ENCODE assay signal across 8 cellular contexts in the genomic region with DNA sequence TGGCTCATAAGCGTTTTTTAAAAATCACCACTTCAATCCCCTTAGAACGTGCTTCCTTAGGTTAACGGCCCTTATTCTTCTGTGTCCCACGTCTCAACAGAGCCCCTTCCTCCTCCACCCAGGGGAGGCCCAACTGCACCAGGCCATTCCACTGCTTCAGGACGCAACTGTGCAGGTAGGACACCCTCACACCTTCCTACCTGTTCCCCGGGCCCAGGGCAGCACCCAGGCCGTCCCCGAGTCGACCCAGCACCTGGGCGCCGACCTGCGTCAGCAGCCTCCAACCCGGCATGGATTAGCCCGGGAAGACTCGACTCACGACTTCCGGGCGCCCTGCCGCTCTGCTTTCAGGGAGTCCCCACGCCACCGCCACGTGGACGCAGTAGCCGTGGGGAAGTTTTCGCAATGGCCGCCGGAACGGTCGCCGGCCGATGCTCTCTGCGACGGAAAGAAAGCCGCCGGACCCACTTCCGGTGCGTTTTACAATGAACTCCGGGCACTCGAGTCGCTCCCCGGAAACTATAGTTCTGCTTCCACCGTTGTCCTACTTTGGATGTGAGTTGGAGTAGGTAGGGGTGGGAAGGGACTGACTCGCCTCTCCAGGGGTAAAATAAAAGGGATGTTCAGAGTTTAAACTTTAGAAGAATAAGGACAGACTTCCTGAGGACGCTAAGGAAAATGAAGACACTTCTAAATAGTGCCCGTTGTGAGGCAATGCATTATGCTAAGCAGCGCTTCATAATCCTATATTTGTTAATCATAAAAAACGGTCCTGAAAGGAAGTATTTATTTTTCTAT. TPM values are rescaled to one million over a fixed set of nuclear protein-coding genes. Genes with fewer than 3 reads are reported as not detected.
A peak's percentile ranks its signal among the peaks of the same experiment; 100 is the strongest.
DNase-seq lines count a peak whose midpoint lies in the region; ATAC-seq and TF ChIP-seq lines count a peak whose summit lies in the region.

A gene (minus strand): TSS at position 442 of the 798 bp plus-strand sequence. CDS start 150 bp downstream, at position 292.

- H3K79me2 ChIP-seq in OCI-LY7 (ENCODE audit: insufficient read depth, low read depth, low read length): peaks cover 43% of the 10 kb centered on the region

- peak within 1 kb of the TSS; percentile 60 for H3K27ac ChIP-seq in OCI-LY7 (ENCODE audit: low read depth, low read length, poor library complexity, severe bottlenecking)

- H3K9me2 ChIP-seq in OCI-LY7 (ENCODE audit: insufficient read depth, low read length): no peaks in the 10 kb centered on the region

- DNase-seq in DMS 273 (lab: John Stamatoyannopoulos, UW; ENCODE audit: unreplicated experiment): peak; percentile 99
- peak; percentile 62 for DNase-seq in HuH-7 (ENCODE audit: low spot score)
- DNase-seq in OCI-LY7 (ENCODE audit: low spot score): peak; percentile 92
- DNase-seq in activated T-cell treated with anti-CD3 and anti-CD28 coated beads for 1 hour (ENCODE audit: low read depth): peak; percentile 69
- DNase-seq in epidermal melanocyte (ENCODE audit: insufficient read length, low spot score): peak; percentile 59
- DNase-seq in midbrain (lab: John Stamatoyannopoulos, UW): peak; percentile 91
- peak; percentile 76 to 77 for DNase-seq in stimulated activated CD8-positive, alpha-beta memory T cell treated with anti-CD3 and anti-CD28 coated beads, Interleukin-15, amount 100 ng/mL, for 48 hours (ENCODE audit: low read depth in 2 of 2)

- H3K4me2 ChIP-seq in OCI-LY7 (ENCODE audit: low read length): peak within 1 kb of the TSS; percentile 88

- peak within 1 kb of the TSS; percentile 99 for H3K4me3 ChIP-seq in OCI-LY7 (ENCODE audit: low read depth, low read length, poor library complexity, severe bottlenecking)

- H3K36me3 ChIP-seq in OCI-LY7 (ENCODE audit: insufficient read depth, low read length): peaks cover 35% of the 10 kb centered on the region

- peak within 1 kb of the TSS; percentile 99 for H2AFZ ChIP-seq in OCI-LY7 (ENCODE audit: low read length)

- CTCF ChIA-PET in OCI-LY7 (lab: Charles Lee; ENCODE audit: unreplicated experiment): no interaction called here

- no peaks in the 10 kb centered on the region for H3K9me3 ChIP-seq in OCI-LY7 (ENCODE audit: low read length)

- intact Hi-C loops in OCI-LY7 (cut with micrococcal nuclease; ENCODE audit: unreplicated experiment): loop anchor here (2.0 to 5.0 kb wide), 4 partner anchors 122 to 755 kb away; a partner anchor contains a TSS

- POLR2A ChIA-PET in OCI-LY7 (lab: Charles Lee): no interaction called here

- H3K4me1 ChIP-seq in OCI-LY7 (ENCODE audit: insufficient read depth, low read length, poor library complexity, severe bottlenecking): peaks cover 19% of the 10 kb centered on the region

- BruUV-seq in OCI-LY7 (replicated peaks; lab: Mats Ljungman, UMichigan): no TSS peak

- H4K20me1 ChIP-seq in OCI-LY7 (ENCODE audit: insufficient read depth, low read length): peaks cover 7% of the 10 kb centered on the region; the same call in 1 of the 2 replicates

- no peak for TF ChIP-seq CTCF in OCI-LY7 (conservative IDR thresholded peaks at IDR 0.05; ENCODE audit: low read length)

- peak; percentile 91 for ATAC-seq in GM21526 (IDR thresholded peaks at IDR 0.05; ENCODE audit: low FRiP score, unreplicated experiment)

RNA-seq across cellular contexts. Expression of the gene that starts here (rescaled TPM):
- total RNA-seq in OCI-LY7 (2014; rRNA removed; shearing (Covaris generic)): 121 and 135 TPM in 2 replicates
- 126 and 133 TPM in 2 replicates for total RNA-seq in OCI-LY7 (2022)

Comparison
In these comparisons a context has a peak if more than half of its experiments do, and no peak if none do; other contexts are left out.
1. Peak in every context shown above with its lines: DNase-seq, ATAC-seq, H3K4me3 ChIP-seq and H3K27ac ChIP-seq.